1 cellular context compared by ENCODE assay signal in the genomic region with DNA sequence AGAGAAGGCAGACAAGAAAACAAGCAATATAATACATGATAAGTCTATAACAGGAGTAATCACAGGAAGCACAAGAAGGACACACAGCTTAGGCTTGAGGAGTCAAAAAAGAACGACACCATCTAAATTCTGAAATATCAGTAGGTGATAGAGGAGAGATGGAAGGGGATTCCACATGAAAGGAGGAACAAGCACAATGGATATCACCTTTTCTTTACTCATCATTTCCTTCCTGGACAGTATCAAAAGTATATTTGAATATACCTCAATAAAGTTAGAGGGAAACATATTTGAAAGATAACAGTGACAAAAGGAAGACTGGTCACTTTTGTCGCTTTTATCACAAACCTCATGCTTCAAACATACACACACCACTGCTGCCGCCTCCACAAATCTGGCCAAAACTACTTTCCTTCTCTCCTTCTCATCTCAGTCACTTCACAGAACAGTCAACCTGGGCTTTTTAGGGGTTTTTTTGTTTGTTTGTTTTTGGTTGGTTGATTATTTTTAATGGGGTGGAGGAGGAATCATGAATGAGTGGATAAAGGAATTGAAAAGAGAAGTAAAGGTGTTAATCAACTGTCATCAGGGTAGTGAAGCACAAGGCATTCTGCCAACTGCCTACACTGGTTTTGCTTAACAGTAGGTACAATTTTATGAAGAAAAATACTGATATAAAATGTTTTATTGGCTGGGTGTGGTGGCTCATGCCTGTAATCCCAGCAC.
TF ChIP-seq lines count a peak whose summit lies in the region.

No MANE protein-coding gene starts in this region.

TF ChIP-seq in GM12878, 131 proteins besides CTCF, POLR2A, EP300 and RAD21 (continues in another document):
- peak; percentile 3; the same call in 1 of the 2 replicates for TF ChIP-seq SMC3 (IDR thresholded peaks at IDR 0.05; ENCODE audit: borderline replicate concordance, low read length)
- TF ChIP-seq, protein P1, sequence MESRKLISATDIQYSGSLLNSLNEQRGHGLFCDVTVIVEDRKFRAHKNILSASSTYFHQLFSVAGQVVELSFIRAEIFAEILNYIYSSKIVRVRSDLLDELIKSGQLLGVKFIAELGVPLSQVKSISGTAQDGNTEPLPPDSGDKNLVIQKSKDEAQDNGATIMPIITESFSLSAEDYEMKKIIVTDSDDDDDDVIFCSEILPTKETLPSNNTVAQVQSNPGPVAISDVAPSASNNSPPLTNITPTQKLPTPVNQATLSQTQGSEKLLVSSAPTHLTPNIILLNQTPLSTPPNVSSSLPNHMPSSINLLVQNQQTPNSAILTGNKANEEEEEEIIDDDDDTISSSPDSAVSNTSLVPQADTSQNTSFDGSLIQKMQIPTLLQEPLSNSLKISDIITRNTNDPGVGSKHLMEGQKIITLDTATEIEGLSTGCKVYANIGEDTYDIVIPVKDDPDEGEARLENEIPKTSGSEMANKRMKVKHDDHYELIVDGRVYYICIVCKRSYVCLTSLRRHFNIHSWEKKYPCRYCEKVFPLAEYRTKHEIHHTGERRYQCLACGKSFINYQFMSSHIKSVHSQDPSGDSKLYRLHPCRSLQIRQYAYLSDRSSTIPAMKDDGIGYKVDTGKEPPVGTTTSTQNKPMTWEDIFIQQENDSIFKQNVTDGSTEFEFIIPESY (IDR thresholded peaks at IDR 0.05): no peak
- no peak for TF ChIP-seq RBBP5 (conservative IDR thresholded peaks at IDR 0.05)
- TF ChIP-seq SUPT20H (IDR thresholded peaks at IDR 0.05; ENCODE audit: borderline replicate concordance, control insufficient read depth, low read depth, low read length): no peak
- TF ChIP-seq MYB (IDR thresholded peaks at IDR 0.05; ENCODE audit: borderline replicate concordance, low read depth, low read length): no peak
- no peak for TF ChIP-seq KAT2A (conservative IDR thresholded peaks at IDR 0.05; ENCODE audit: control insufficient read depth, low read depth, low read length)
- TF ChIP-seq RAD51 (IDR thresholded peaks at IDR 0.05): no peak; the same call in 1 of the 2 replicates
- no peak for TF ChIP-seq RB1 (IDR thresholded peaks at IDR 0.05; ENCODE audit: borderline replicate concordance)
- no peak; the same call in 1 of the 2 replicates for TF ChIP-seq ZBED1 (IDR thresholded peaks at IDR 0.05; ENCODE audit: borderline replicate concordance)
- peak; percentile 72 for TF ChIP-seq SMAD1 (IDR thresholded peaks at IDR 0.05; ENCODE audit: low read depth, partially characterized antibody)
- no peak; the same call in 1 of the 2 replicates for TF ChIP-seq PML (IDR thresholded peaks at IDR 0.05; ENCODE audit: low read length)
- 0 out of 3 replicates have a peak, but pooled peaks have one; percentile 27 for TF ChIP-seq POU2F2 (IDR thresholded peaks at IDR 0.05; ENCODE audit: borderline replicate concordance, low read depth, low read length)
- no peak for TF ChIP-seq MTA3 (IDR thresholded peaks at IDR 0.05; ENCODE audit: borderline replicate concordance, low read length)
- TF ChIP-seq, protein P2, sequence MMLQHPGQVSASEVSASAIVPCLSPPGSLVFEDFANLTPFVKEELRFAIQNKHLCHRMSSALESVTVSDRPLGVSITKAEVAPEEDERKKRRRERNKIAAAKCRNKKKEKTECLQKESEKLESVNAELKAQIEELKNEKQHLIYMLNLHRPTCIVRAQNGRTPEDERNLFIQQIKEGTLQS (IDR thresholded peaks at IDR 0.05; ENCODE audit: borderline replicate concordance, extremely low read depth, low read depth, low read length): no peak
- no peak for TF ChIP-seq LARP7 (IDR thresholded peaks at IDR 0.05)
- TF ChIP-seq WRNIP1 (IDR thresholded peaks at IDR 0.05; ENCODE audit: borderline replicate concordance, low read depth, low read length): no peak
- TF ChIP-seq, protein P3, sequence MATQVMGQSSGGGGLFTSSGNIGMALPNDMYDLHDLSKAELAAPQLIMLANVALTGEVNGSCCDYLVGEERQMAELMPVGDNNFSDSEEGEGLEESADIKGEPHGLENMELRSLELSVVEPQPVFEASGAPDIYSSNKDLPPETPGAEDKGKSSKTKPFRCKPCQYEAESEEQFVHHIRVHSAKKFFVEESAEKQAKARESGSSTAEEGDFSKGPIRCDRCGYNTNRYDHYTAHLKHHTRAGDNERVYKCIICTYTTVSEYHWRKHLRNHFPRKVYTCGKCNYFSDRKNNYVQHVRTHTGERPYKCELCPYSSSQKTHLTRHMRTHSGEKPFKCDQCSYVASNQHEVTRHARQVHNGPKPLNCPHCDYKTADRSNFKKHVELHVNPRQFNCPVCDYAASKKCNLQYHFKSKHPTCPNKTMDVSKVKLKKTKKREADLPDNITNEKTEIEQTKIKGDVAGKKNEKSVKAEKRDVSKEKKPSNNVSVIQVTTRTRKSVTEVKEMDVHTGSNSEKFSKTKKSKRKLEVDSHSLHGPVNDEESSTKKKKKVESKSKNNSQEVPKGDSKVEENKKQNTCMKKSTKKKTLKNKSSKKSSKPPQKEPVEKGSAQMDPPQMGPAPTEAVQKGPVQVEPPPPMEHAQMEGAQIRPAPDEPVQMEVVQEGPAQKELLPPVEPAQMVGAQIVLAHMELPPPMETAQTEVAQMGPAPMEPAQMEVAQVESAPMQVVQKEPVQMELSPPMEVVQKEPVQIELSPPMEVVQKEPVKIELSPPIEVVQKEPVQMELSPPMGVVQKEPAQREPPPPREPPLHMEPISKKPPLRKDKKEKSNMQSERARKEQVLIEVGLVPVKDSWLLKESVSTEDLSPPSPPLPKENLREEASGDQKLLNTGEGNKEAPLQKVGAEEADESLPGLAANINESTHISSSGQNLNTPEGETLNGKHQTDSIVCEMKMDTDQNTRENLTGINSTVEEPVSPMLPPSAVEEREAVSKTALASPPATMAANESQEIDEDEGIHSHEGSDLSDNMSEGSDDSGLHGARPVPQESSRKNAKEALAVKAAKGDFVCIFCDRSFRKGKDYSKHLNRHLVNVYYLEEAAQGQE (IDR thresholded peaks at IDR 0.05; ENCODE audit: low read depth, low read length): no peak
- TF ChIP-seq ETV6 (conservative IDR thresholded peaks at IDR 0.05 in 1 of 2, IDR thresholded peaks at IDR 0.05 in 1 of 2; ENCODE audit: borderline replicate concordance in 1 of 2, low read depth in 1 of 2): no peak; a peak in 1 of 4 replicates
- TF ChIP-seq NFXL1 (IDR thresholded peaks at IDR 0.05; ENCODE audit: borderline replicate concordance): no peak
- TF ChIP-seq KLF5 (IDR thresholded peaks at IDR 0.05; ENCODE audit: partially characterized antibody): no peak
- TF ChIP-seq, protein P4, sequence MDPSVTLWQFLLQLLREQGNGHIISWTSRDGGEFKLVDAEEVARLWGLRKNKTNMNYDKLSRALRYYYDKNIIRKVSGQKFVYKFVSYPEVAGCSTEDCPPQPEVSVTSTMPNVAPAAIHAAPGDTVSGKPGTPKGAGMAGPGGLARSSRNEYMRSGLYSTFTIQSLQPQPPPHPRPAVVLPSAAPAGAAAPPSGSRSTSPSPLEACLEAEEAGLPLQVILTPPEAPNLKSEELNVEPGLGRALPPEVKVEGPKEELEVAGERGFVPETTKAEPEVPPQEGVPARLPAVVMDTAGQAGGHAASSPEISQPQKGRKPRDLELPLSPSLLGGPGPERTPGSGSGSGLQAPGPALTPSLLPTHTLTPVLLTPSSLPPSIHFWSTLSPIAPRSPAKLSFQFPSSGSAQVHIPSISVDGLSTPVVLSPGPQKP (IDR thresholded peaks at IDR 0.05; ENCODE audit: low read depth, low read length): no peak
- TF ChIP-seq NRF1 (conservative IDR thresholded peaks at IDR 0.05; ENCODE audit: low read depth, low read length): no peak
- peak in 1 of 2 experiments; percentile 4; a peak in 2 of 4 replicates for TF ChIP-seq BHLHE40 (IDR thresholded peaks at IDR 0.05; ENCODE audit: borderline replicate concordance in 1 of 2, low read depth in 2 of 2, low read length in 1 of 2)
- no peak for TF ChIP-seq SIX5 (IDR thresholded peaks at IDR 0.05; ENCODE audit: low read depth, low read length, severe bottlenecking)
- TF ChIP-seq DPF2 (IDR thresholded peaks at IDR 0.05): peak; percentile 82
- TF ChIP-seq, protein P5, sequence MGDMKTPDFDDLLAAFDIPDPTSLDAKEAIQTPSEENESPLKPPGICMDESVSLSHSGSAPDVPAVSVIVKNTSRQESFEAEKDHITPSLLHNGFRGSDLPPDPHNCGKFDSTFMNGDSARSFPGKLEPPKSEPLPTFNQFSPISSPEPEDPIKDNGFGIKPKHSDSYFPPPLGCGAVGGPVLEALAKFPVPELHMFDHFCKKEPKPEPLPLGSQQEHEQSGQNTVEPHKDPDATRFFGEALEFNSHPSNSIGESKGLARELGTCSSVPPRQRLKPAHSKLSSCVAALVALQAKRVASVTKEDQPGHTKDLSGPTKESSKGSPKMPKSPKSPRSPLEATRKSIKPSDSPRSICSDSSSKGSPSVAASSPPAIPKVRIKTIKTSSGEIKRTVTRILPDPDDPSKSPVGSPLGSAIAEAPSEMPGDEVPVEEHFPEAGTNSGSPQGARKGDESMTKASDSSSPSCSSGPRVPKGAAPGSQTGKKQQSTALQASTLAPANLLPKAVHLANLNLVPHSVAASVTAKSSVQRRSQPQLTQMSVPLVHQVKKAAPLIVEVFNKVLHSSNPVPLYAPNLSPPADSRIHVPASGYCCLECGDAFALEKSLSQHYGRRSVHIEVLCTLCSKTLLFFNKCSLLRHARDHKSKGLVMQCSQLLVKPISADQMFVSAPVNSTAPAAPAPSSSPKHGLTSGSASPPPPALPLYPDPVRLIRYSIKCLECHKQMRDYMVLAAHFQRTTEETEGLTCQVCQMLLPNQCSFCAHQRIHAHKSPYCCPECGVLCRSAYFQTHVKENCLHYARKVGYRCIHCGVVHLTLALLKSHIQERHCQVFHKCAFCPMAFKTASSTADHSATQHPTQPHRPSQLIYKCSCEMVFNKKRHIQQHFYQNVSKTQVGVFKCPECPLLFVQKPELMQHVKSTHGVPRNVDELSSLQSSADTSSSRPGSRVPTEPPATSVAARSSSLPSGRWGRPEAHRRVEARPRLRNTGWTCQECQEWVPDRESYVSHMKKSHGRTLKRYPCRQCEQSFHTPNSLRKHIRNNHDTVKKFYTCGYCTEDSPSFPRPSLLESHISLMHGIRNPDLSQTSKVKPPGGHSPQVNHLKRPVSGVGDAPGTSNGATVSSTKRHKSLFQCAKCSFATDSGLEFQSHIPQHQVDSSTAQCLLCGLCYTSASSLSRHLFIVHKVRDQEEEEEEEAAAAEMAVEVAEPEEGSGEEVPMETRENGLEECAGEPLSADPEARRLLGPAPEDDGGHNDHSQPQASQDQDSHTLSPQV (IDR thresholded peaks at IDR 0.05): no peak
- TF ChIP-seq, protein P6, sequence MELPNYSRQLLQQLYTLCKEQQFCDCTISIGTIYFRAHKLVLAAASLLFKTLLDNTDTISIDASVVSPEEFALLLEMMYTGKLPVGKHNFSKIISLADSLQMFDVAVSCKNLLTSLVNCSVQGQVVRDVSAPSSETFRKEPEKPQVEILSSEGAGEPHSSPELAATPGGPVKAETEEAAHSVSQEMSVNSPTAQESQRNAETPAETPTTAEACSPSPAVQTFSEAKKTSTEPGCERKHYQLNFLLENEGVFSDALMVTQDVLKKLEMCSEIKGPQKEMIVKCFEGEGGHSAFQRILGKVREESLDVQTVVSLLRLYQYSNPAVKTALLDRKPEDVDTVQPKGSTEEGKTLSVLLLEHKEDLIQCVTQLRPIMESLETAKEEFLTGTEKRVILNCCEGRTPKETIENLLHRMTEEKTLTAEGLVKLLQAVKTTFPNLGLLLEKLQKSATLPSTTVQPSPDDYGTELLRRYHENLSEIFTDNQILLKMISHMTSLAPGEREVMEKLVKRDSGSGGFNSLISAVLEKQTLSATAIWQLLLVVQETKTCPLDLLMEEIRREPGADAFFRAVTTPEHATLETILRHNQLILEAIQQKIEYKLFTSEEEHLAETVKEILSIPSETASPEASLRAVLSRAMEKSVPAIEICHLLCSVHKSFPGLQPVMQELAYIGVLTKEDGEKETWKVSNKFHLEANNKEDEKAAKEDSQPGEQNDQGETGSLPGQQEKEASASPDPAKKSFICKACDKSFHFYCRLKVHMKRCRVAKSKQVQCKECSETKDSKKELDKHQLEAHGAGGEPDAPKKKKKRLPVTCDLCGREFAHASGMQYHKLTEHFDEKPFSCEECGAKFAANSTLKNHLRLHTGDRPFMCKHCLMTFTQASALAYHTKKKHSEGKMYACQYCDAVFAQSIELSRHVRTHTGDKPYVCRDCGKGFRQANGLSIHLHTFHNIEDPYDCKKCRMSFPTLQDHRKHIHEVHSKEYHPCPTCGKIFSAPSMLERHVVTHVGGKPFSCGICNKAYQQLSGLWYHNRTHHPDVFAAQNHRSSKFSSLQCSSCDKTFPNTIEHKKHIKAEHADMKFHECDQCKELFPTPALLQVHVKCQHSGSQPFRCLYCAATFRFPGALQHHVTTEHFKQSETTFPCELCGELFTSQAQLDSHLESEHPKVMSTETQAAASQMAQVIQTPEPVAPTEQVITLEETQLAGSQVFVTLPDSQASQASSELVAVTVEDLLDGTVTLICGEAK (IDR thresholded peaks at IDR 0.05; ENCODE audit: borderline replicate concordance): peak; percentile 76; the same call in 1 of the 2 replicates
- TF ChIP-seq HCFC1 (IDR thresholded peaks at IDR 0.05; ENCODE audit: low read length): no peak
- TF ChIP-seq, protein P7, sequence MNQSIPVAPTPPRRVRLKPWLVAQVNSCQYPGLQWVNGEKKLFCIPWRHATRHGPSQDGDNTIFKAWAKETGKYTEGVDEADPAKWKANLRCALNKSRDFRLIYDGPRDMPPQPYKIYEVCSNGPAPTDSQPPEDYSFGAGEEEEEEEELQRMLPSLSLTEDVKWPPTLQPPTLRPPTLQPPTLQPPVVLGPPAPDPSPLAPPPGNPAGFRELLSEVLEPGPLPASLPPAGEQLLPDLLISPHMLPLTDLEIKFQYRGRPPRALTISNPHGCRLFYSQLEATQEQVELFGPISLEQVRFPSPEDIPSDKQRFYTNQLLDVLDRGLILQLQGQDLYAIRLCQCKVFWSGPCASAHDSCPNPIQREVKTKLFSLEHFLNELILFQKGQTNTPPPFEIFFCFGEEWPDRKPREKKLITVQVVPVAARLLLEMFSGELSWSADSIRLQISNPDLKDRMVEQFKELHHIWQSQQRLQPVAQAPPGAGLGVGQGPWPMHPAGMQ (IDR thresholded peaks at IDR 0.05; ENCODE audit: borderline replicate concordance): no peak
- TF ChIP-seq, protein P8, sequence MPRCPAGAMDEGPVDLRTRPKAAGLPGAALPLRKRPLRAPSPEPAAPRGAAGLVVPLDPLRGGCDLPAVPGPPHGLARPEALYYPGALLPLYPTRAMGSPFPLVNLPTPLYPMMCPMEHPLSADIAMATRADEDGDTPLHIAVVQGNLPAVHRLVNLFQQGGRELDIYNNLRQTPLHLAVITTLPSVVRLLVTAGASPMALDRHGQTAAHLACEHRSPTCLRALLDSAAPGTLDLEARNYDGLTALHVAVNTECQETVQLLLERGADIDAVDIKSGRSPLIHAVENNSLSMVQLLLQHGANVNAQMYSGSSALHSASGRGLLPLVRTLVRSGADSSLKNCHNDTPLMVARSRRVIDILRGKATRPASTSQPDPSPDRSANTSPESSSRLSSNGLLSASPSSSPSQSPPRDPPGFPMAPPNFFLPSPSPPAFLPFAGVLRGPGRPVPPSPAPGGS (IDR thresholded peaks at IDR 0.05; ENCODE audit: borderline replicate concordance, insufficient read depth, low read depth, low read length, poor library complexity, severe bottlenecking): peak; percentile 27
- no peak for TF ChIP-seq TCF7 (IDR thresholded peaks at IDR 0.05; ENCODE audit: borderline replicate concordance)
- no peak for TF ChIP-seq SPI1 (IDR thresholded peaks at IDR 0.05; ENCODE audit: borderline replicate concordance, insufficient read depth, low read depth, low read length)
- TF ChIP-seq BMI1 (IDR thresholded peaks at IDR 0.05; ENCODE audit: borderline replicate concordance): peak; percentile 77
- peak; percentile 72 for TF ChIP-seq BCL11A (IDR thresholded peaks at IDR 0.05; ENCODE audit: low read depth, low read length)
- TF ChIP-seq PAX5 (IDR thresholded peaks at IDR 0.05; ENCODE audit: borderline replicate concordance, low read depth, low read length): 0 out of 2 replicates have a peak, but pooled peaks have one; percentile 47
- peak; percentile 81; the same call in 1 of the 2 replicates for TF ChIP-seq NBN (IDR thresholded peaks at IDR 0.05)
